15 cellular contexts compared by ENCODE assay signal in genomic region chr11:9069861-9070470, GRCh38. TPM values are rescaled to one million over a fixed set of nuclear protein-coding genes. Genes with fewer than 3 reads are reported as not detected.
DNase-seq lines count a peak whose midpoint lies in the region; ATAC-seq and TF ChIP-seq lines count a peak whose summit lies in the region.
"Had no signal": no experiment of that assay in that cellular context is flagged by ENCODE, and none has a peak within 500 bp of the region (broad histone marks: within the 10 kb centered on the region; RNA-seq: fewer than 3 reads in every experiment).

No MANE protein-coding gene starts in this region.

- H3K4me3 Mint-ChIP-seq in brain, result no peak overlapping the region
- H3K4me3 Mint-ChIP-seq: CD8-positive, alpha-beta memory T cell; HFFc6 had no signal

- intact Hi-C loops in posterior vena cava (cut with DNase I), result loop anchor here in 1 of 2 donors (5.0 kb wide), 1 partner anchor 277 kb away; no protein-coding TSS in a partner anchor
- intact Hi-C loops in Right ventricle myocardium inferior (cut with DNase I), result no loop called here

- H3K4me3 ChIP-seq in SJCRH30 (no peak overlapping the region), kidney epithelial cell (ENCODE audit: low read depth, low read length) (no peak overlapping the region)
- H3K4me3 ChIP-seq: BLaER1 had no signal

- TF ChIP-seq CTCF in brain (conservative IDR thresholded peaks at IDR 0.05), result no peak
- no peak for TF ChIP-seq CTCF in kidney epithelial cell (IDR thresholded peaks at IDR 0.05; ENCODE audit: insufficient read depth, low read length, poor library complexity, severe bottlenecking)

- DNase-seq in SJCRH30, result peak; percentile 36 to 52
- peak; percentile 5 for DNase-seq in kidney epithelial cell (ENCODE audit: low read depth)
- DNase-seq in posterior vena cava (ENCODE audit: low spot score), result peak; percentile 26
- no peak for DNase-seq in Right ventricle myocardium inferior (ENCODE audit: missing footprints)
- no peak for DNase-seq in NCI-H1092 (lab: John Stamatoyannopoulos, UW)
- DNase-seq in 8988T, result no peak
- DNase-seq: AML-193; Caco-2; CD8-positive, alpha-beta memory T cell; DMS53; HCEC 1CT; HFFc6 had no signal

- no peaks in the 10 kb centered on the region for H3K36me3 Mint-ChIP-seq in brain
- H3K36me3 Mint-ChIP-seq: CD8-positive, alpha-beta memory T cell had no signal

- no peaks in the 10 kb centered on the region for H3K9me3 ChIP-seq in SJCRH30 (replicated peaks)
- H3K9me3 ChIP-seq: BLaER1, Caco-2 had no signal

- H3K4me1 ChIP-seq in SJCRH30, result peaks cover 15% of the 10 kb centered on the region
- H3K4me1 ChIP-seq: BLaER1 had no signal

- no peak overlapping the region for H3K27ac ChIP-seq in SJCRH30
- H3K27ac ChIP-seq: BLaER1 had no signal

- H3K27me3 Mint-ChIP-seq in brain, result peaks cover 2% of the 10 kb centered on the region

- H3K36me3 ChIP-seq in SJCRH30 (no peaks in the 10 kb centered on the region), kidney epithelial cell (ENCODE audit: control insufficient read depth, insufficient read depth, low read length) (no peaks in the 10 kb centered on the region)
- H3K36me3 ChIP-seq: BLaER1 had no signal

- peaks cover 80% of the 10 kb centered on the region for H3K4me1 Mint-ChIP-seq in brain
- H3K4me1 Mint-ChIP-seq: CD8-positive, alpha-beta memory T cell had no signal

- peak overlapping the region in 4 of 5 experiments; percentile 9 to 59 (median 56) for H3K27ac Mint-ChIP-seq in brain
- H3K27ac Mint-ChIP-seq: CD8-positive, alpha-beta memory T cell; HFFc6 had no signal

- H3K9me3 Mint-ChIP-seq in brain, result no peaks in the 10 kb centered on the region
- H3K9me3 Mint-ChIP-seq: CD8-positive, alpha-beta memory T cell; HFFc6 had no signal

- no peaks in the 10 kb centered on the region for H3K27me3 ChIP-seq in SJCRH30
- no peaks in the 10 kb centered on the region for H3K27me3 ChIP-seq in kidney epithelial cell (ENCODE audit: control insufficient read depth, insufficient read depth, low read length)
- H3K27me3 ChIP-seq: BLaER1 had no signal

- ATAC-seq in Right ventricle myocardium inferior, result no peak
- ATAC-seq: HepG2 had no signal

RNA-seq across cellular contexts. Expression of gene SCUBE2, which starts 21.4 kb away (rescaled TPM):
- 0.35 and 0.40 TPM in 2 replicates for total RNA-seq in SJCRH30 (2014; rRNA removed; shearing (Covaris generic))
- polyA plus RNA-seq in brain (ENCODE audit: insufficient read depth, low read depth, low replicate concordance), result 1.1 TPM
- 0.89 and 1.3 TPM in 2 replicates for total RNA-seq in kidney epithelial cell
- total RNA-seq in posterior vena cava, result 1 to 10 TPM; 2.5 to 7.4 TPM
- total RNA-seq in Right ventricle myocardium inferior, result 1.3 TPM
- total RNA-seq: HepG2 had no signal
- polyA plus RNA-seq: CD8-positive, alpha-beta memory T cell had no signal

Comparison
In these comparisons a context has a peak if more than half of its experiments do, and no peak if none do; other contexts are left out.
1. DNase-seq: peak in SJCRH30 (2 of 2), kidney epithelial cell (single experiment) and posterior vena cava (single experiment); none in Right ventricle myocardium inferior (single experiment), NCI-H1092 (single experiment) and 8988T (single experiment).